8 cellular contexts compared by ENCODE assay signal in genomic region chr2:20446917-20447436, GRCh38. TPM values are rescaled to one million over a fixed set of nuclear protein-coding genes. Genes with fewer than 3 reads are reported as not detected.
A peak's percentile ranks its signal among the peaks of the same experiment; 100 is the strongest.
DNase-seq lines count a peak whose midpoint lies in the region; ATAC-seq and TF ChIP-seq lines count a peak whose summit lies in the region.

RHOB (plus strand) TSS chr2:20447074; CDS start chr2:20447466, 392 bp downstream.

- no peaks in the 10 kb centered on the region for H3K9me1 ChIP-seq in IMR-90 (ENCODE audit: insufficient read depth, low read length)

- H3K27me3 ChIP-seq in IMR-90 (ENCODE audit: control insufficient read depth, insufficient read depth, low read length) (no peaks in the 10 kb centered on the region), PC-9 (ENCODE audit: insufficient read depth, low read depth) (no peaks in the 10 kb centered on the region), esophagus (ENCODE audit: control insufficient read depth in 1 of 2, insufficient read depth in 2 of 2, low read length in 2 of 2) (no peaks in the 10 kb centered on the region), mucosa of stomach (ENCODE audit: control insufficient read depth, insufficient read depth, low read length) (no peaks in the 10 kb centered on the region)

- H2BK15ac ChIP-seq in IMR-90 (ENCODE audit: low read depth, low read length) = peak within 1 kb of the TSS; percentile 52; the same call in 1 of the 3 replicates

- H4K5ac ChIP-seq in IMR-90 (ENCODE audit: low read depth, low read length) = peak within 1 kb of the TSS; percentile 32; the same call in 1 of the 2 replicates

- no peak for TF ChIP-seq RAD21 in IMR-90 (IDR thresholded peaks at IDR 0.05; ENCODE audit: low read length)

- H4K8ac ChIP-seq in IMR-90 (ENCODE audit: low read depth in 2 of 2, low read length in 2 of 2) = peak within 1 kb of the TSS; percentile 72 to 75

- H3K36me3 ChIP-seq in IMR-90 (ENCODE audit: control insufficient read depth, insufficient read depth, low read length) (peaks cover 6% of the 10 kb centered on the region), PC-9 (ENCODE audit: low read depth) (peaks cover 17% of the 10 kb centered on the region), esophagus (ENCODE audit: control insufficient read depth in 2 of 2, insufficient read depth in 2 of 2, low read length in 1 of 2) (no peaks in the 10 kb centered on the region), mucosa of stomach (ENCODE audit: control insufficient read depth, insufficient read depth, low read length) (peaks cover 14% of the 10 kb centered on the region)

- H3K23ac ChIP-seq in IMR-90 (ENCODE audit: low read depth, low read length) = peak within 1 kb of the TSS; percentile 99

- H3K9me2 ChIP-seq in PC-9 (ENCODE audit: insufficient read depth) = no peaks in the 10 kb centered on the region

- POLR2A ChIA-PET in IMR-90 (lab: Charles Lee; ENCODE audit: unreplicated experiment) (interaction anchor here (0.6 to 2.9 kb wide), 23 partner anchors 8 to 201 kb away, joined by 3 to 14 read pairs (median 5); no protein-coding TSS in a partner anchor), PC-9 (lab: Charles Lee; ENCODE audit: unreplicated experiment) (interaction anchor here (0.5 to 2.6 kb wide), 35 partner anchors 20 to 1373 kb away, joined by 3 to 67 read pairs (median 4); partner anchors contain the start of genes LAPTM4A and OSR1)

- no TSS peak for BruUV-seq in IMR-90 (replicated peaks; lab: Mats Ljungman, UMichigan)
- BruUV-seq in PC-9 (replicated peaks; lab: Mats Ljungman, UMichigan) = no TSS peak

- CTCF ChIA-PET in IMR-90 (lab: Yijun Ruan, JAX) (interaction anchor here (0.6 to 1.8 kb wide), 10 partner anchors 9 to 196 kb away, joined by 3 to 9 read pairs (median 3); no protein-coding TSS in a partner anchor), PC-9 (lab: Charles Lee) (interaction anchor here (0.6 to 2.3 kb wide), 7 partner anchors 19 to 214 kb away, joined by 3 to 12 read pairs (median 5); no protein-coding TSS in a partner anchor)

- peak; percentile 96 for DNase-seq in DMS 273 treated with DMSO at 0.1 percent for 48 hours (lab: John Stamatoyannopoulos, UW)
- peak; percentile 98 for DNase-seq in IMR-90
- peak; percentile 96 to 98 for DNase-seq in PC-9
- DNase-seq in activated T-cell treated with anti-CD3 and anti-CD28 coated beads, Interleukin-2, amount 50 U/mL, for 48 hours = peak; percentile 90 to 93
- DNase-seq in stimulated activated CD8-positive, alpha-beta memory T cell treated with anti-CD3 and anti-CD28 coated beads, Interleukin-4, amount 100 ng/mL, for 48 hours = peak; percentile 91

- peaks cover 3 to 35% of the 10 kb centered on the region in 2 experiments for H3K79me1 ChIP-seq in IMR-90 (ENCODE audit: low read depth in 1 of 2, low read length in 2 of 2)

- H4K20me1 ChIP-seq in IMR-90 (ENCODE audit: insufficient read depth, low read length) (peaks cover 39% of the 10 kb centered on the region), PC-9 (ENCODE audit: insufficient read depth) (peaks cover 24% of the 10 kb centered on the region)

- peak within 1 kb of the TSS; percentile 91 for H3K4ac ChIP-seq in IMR-90 (ENCODE audit: low read depth, low read length)

- H3F3A ChIP-seq in PC-9 (ENCODE audit: insufficient read depth, low read depth) = peaks cover 41% of the 10 kb centered on the region; the same call in 1 of the 2 replicates

- peak within 1 kb of the TSS; percentile 86 for H3K4me3 ChIP-seq in IMR-90 (ENCODE audit: insufficient read depth, low read depth, low read length)
- peak within 1 kb of the TSS; percentile 97 for H3K4me3 ChIP-seq in PC-9
- peak within 1 kb of the TSS; percentile 75 to 91 for H3K4me3 ChIP-seq in esophagus (ENCODE audit: low read depth in 1 of 2, low read length in 2 of 2)
- peak within 1 kb of the TSS; percentile 99 for H3K4me3 ChIP-seq in mucosa of stomach (ENCODE audit: low read length)

- H2BK120ac ChIP-seq in IMR-90 (ENCODE audit: low read depth, low read length) = peak within 1 kb of the TSS; percentile 78

- H2AFZ ChIP-seq in IMR-90 (replicated peaks; ENCODE audit: low read length, poor library complexity) (peak within 1 kb of the TSS; percentile 94), PC-9 (peak within 1 kb of the TSS; percentile 77)

- H3K4me1 ChIP-seq in IMR-90 (ENCODE audit: control insufficient read depth, insufficient read depth, low read length) (peaks cover 14% of the 10 kb centered on the region), PC-9 (replicated peaks; ENCODE audit: insufficient read depth) (peaks cover 52% of the 10 kb centered on the region), esophagus (ENCODE audit: control insufficient read depth in 2 of 2, insufficient read depth in 2 of 2, low read length in 1 of 2) (peaks cover 0 to 2% of the 10 kb centered on the region in 2 donors), mucosa of stomach (ENCODE audit: control insufficient read depth, insufficient read depth, low read length) (peaks cover 26% of the 10 kb centered on the region)

- WGBS in IMR-90 (ENCODE audit: extremely low coverage in 2 of 2, insufficient read length in 1 of 2), 2 experiments = 0% methylated on average over 41 of the region's 60 CpGs; no CpG with 5 or more reads in 1 of the 2 experiments
- 0 to 1% methylated on average over 60 of the region's 60 CpGs for WGBS in esophagus, 2 donors

- TF ChIP-seq POLR2A in IMR-90 (IDR thresholded peaks at IDR 0.05; ENCODE audit: low read depth, low read length) = peak; percentile 100

- peak within 1 kb of the TSS; percentile 70; the same call in 1 of the 2 replicates for H3K56ac ChIP-seq in IMR-90 (ENCODE audit: extremely low read depth, insufficient read depth, low read length)

- H4K91ac ChIP-seq in IMR-90 (ENCODE audit: insufficient read depth, low read depth, low read length) = peak within 1 kb of the TSS; percentile 82

- peaks cover 40% of the 10 kb centered on the region for H3K79me2 ChIP-seq in PC-9 (ENCODE audit: low read depth)

- H2BK5ac ChIP-seq in IMR-90 (ENCODE audit: low read depth, low read length, poor library complexity, severe bottlenecking) = peak within 1 kb of the TSS; percentile 89

- H3K27ac ChIP-seq in IMR-90 (ENCODE audit: insufficient read depth, low read length) = peak within 1 kb of the TSS; percentile 88
- peak within 1 kb of the TSS; percentile 69 for H3K27ac ChIP-seq in PC-9
- H3K27ac ChIP-seq in esophagus (ENCODE audit: low read depth in 2 of 2, low read length in 1 of 2) = peak within 1 kb of the TSS; percentile 91 to 93

- H2AK9ac ChIP-seq in IMR-90 (replicated peaks; ENCODE audit: low read depth, low read length, poor library complexity) = peak within 1 kb of the TSS; percentile 93

- ATAC-seq in GM21529 (IDR thresholded peaks at IDR 0.05; ENCODE audit: unreplicated experiment) (peak; percentile 97), IMR-90 (ENCODE audit: low read depth) (peak; percentile 88)

- no peak within 1 kb of the TSS for H2BK20ac ChIP-seq in IMR-90 (ENCODE audit: low read depth, low read length)

- H3K9me3 ChIP-seq in IMR-90 (ENCODE audit: control insufficient read depth, insufficient read depth, low read length) (no peaks in the 10 kb centered on the region), PC-9 (ENCODE audit: insufficient read depth, low read depth) (no peaks in the 10 kb centered on the region), esophagus (ENCODE audit: control insufficient read depth in 2 of 2, insufficient read depth in 1 of 2, low read depth in 1 of 2, low read length in 1 of 2) (no peaks in the 10 kb centered on the region), mucosa of stomach (ENCODE audit: control insufficient read depth, low read length) (no peaks in the 10 kb centered on the region)

- H3K9ac ChIP-seq in IMR-90 (ENCODE audit: low read depth, low read length) = peak within 1 kb of the TSS; percentile 87
- H3K9ac ChIP-seq in mucosa of stomach (ENCODE audit: low read length) = peak within 1 kb of the TSS; percentile 99

- intact Hi-C loops in IMR-90 (cut with micrococcal nuclease) (no loop called here), PC-9 (cut with micrococcal nuclease; ENCODE audit: unreplicated experiment) (loop anchor here (1.0 to 5.0 kb wide), 6 partner anchors 19 to 187 kb away; no protein-coding TSS in a partner anchor)

- dilution Hi-C loops in IMR-90 (cut with HindIII; ENCODE audit: low sequenced_read_pairs, unreplicated experiment) = no loop called here

- in situ Hi-C loops in IMR-90 (cut with MboI; ENCODE audit: low sequenced_read_pairs) = no loop called here

- peak within 1 kb of the TSS; percentile 45 for H3K18ac ChIP-seq in IMR-90 (ENCODE audit: low read depth, low read length)

- peak within 1 kb of the TSS; percentile 93 for H3K14ac ChIP-seq in IMR-90 (replicated peaks; ENCODE audit: low read depth, low read length)

- H3K4me2 ChIP-seq in IMR-90 (ENCODE audit: low read depth, low read length) = peak within 1 kb of the TSS; percentile 84
- peak within 1 kb of the TSS; percentile 98 for H3K4me2 ChIP-seq in PC-9

- peak within 1 kb of the TSS; percentile 96 for H2AK5ac ChIP-seq in IMR-90 (ENCODE audit: low read depth, low read length)

- TF ChIP-seq CTCF in IMR-90 (conservative IDR thresholded peaks at IDR 0.05; ENCODE audit: low read depth, low read length) = no peak
- TF ChIP-seq CTCF in PC-9 (conservative IDR thresholded peaks at IDR 0.05) = no peak

TF ChIP-seq in IMR-90, 13 proteins besides CTCF, POLR2A, EP300 and RAD21 (continues in another document):
- peak; percentile 76; the same call in 1 of the 2 replicates for TF ChIP-seq MAZ (IDR thresholded peaks at IDR 0.05; ENCODE audit: borderline replicate concordance, low read depth, low read length)
- TF ChIP-seq MXI1 (IDR thresholded peaks at IDR 0.05; ENCODE audit: borderline replicate concordance, low read depth, low read length) = no peak
- TF ChIP-seq RFX5 (IDR thresholded peaks at IDR 0.05; ENCODE audit: low read depth, low read length) = peak; percentile 70; the same call in 1 of the 2 replicates
- TF ChIP-seq ELK1 (IDR thresholded peaks at IDR 0.05; ENCODE audit: borderline replicate concordance, low read depth, low read length) = no peak
- peak; percentile 21; the same call in 1 of the 2 replicates for TF ChIP-seq BHLHE40 (IDR thresholded peaks at IDR 0.05; ENCODE audit: low read depth, low read length)
- TF ChIP-seq MAFK (IDR thresholded peaks at IDR 0.05; ENCODE audit: low read depth, low read length) = no peak
- no peak; the same call in 1 of the 2 replicates for TF ChIP-seq SMC3 (IDR thresholded peaks at IDR 0.05; ENCODE audit: low read depth, low read length)

RNA-seq across cellular contexts. Expression of gene RHOB, which starts in this region (rescaled TPM):
- total RNA-seq in IMR-90 (2012; rRNA removed) = 112 and 151 TPM in 2 replicates
- polyA plus RNA-seq in IMR-90 (2012; rRNA removed) = 149 and 201 TPM in 2 replicates
- 238 and 364 TPM in 2 replicates for polyA plus RNA-seq in IMR-90 (2012; cell fraction: cytosol; rRNA removed)
- 195 and 365 TPM in 2 replicates for polyA plus RNA-seq in IMR-90 (2012; cell fraction: nucleus; rRNA removed; ENCODE audit: low replicate concordance)
- total RNA-seq in PC-9 (2021) = 39.3 and 44.4 TPM in 2 replicates
- 10 to 100 TPM; 33.4 to 99.3 TPM for polyA plus RNA-seq in esophagus

Comparison
In these comparisons a context has a peak if more than half of its experiments do, and no peak if none do; other contexts are left out.
1. Peak in every context shown above with its lines: DNase-seq, ATAC-seq, H3K4me3 ChIP-seq and H3K27ac ChIP-seq.